In the genomic region with DNA sequence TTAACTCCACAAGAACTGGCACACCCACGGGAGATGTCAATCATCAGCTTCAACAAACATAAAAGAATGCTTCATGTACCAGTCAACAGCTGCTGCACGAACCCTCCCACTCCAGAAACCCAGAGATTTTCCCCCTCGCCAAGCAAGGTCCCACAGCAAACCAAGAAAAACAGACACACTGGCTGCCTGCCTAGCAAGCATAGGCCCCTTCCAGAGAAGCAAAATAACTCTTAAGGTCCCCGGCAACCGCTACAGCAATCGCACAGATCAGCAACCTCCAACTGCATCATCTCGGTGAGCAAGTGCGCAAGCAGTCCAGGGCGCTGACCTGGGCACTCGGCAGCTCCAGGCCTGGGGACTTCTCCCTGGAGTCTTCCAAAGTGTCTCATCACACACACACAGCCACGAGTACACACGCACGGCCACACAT, we compare ENCODE assay signal across 11 cellular contexts.
DNase-seq lines count a peak whose midpoint lies in the region; ATAC-seq and TF ChIP-seq lines count a peak whose summit lies in the region.
"Had no signal": no experiment of that assay in that cellular context is flagged by ENCODE, and none has a peak within 500 bp of the region (broad histone marks: within the 10 kb centered on the region; RNA-seq: fewer than 3 reads in every experiment).

No MANE protein-coding gene starts in this region.

- peaks cover 19% of the 10 kb centered on the region for H3K4me1 Mint-ChIP-seq in activated naive CD4-positive, alpha-beta T cell treated with anti-CD3 and anti-CD28 coated beads for 36 hours (ENCODE audit: low read depth)
- peaks cover 9 to 12% of the 10 kb centered on the region in 2 donors for H3K4me1 Mint-ChIP-seq in effector memory CD8-positive, alpha-beta T cell (ENCODE audit: low read depth in 2 of 2)
- peaks cover 4 to 18% (median 6%) of the 10 kb centered on the region in 3 donors for H3K4me1 Mint-ChIP-seq in naive B cell
- H3K4me1 Mint-ChIP-seq in type B pancreatic cell (ENCODE audit: unreplicated experiment): peaks cover 43% of the 10 kb centered on the region
- H3K4me1 Mint-ChIP-seq: CD14-positive monocyte had no signal

- no peaks in the 10 kb centered on the region for H3K9me3 Mint-ChIP-seq in activated naive CD4-positive, alpha-beta T cell treated with anti-CD3 and anti-CD28 coated beads for 36 hours
- H3K9me3 Mint-ChIP-seq in effector memory CD8-positive, alpha-beta T cell: no peaks in the 10 kb centered on the region
- no peaks in the 10 kb centered on the region for H3K9me3 Mint-ChIP-seq in naive B cell
- no peaks in the 10 kb centered on the region for H3K9me3 Mint-ChIP-seq in type B pancreatic cell
- H3K9me3 Mint-ChIP-seq: CD14-positive monocyte had no signal

- H3K27ac Mint-ChIP-seq in activated naive CD4-positive, alpha-beta T cell treated with anti-CD3 and anti-CD28 coated beads for 36 hours: peak overlapping the region; percentile 43
- peak overlapping the region; percentile 44 to 87 for H3K27ac Mint-ChIP-seq in effector memory CD8-positive, alpha-beta T cell
- H3K27ac Mint-ChIP-seq in naive B cell (peak overlapping the region in 4 of 6 donors; percentile 1 to 72 (median 56)), type B pancreatic cell (peak overlapping the region; percentile 82)

- intact Hi-C loops in activated naive CD4-positive, alpha-beta T cell treated with anti-CD3 and anti-CD28 coated beads for 36 hours (cut with micrococcal nuclease): loop anchor here (2.0 kb wide), 1 partner anchor 25 kb away; no protein-coding TSS in a partner anchor

- no peak for TF ChIP-seq CTCF in type B pancreatic cell (conservative IDR thresholded peaks at IDR 0.05)

- peaks cover 9% of the 10 kb centered on the region for H3K36me3 Mint-ChIP-seq in activated naive CD4-positive, alpha-beta T cell treated with anti-CD3 and anti-CD28 coated beads for 36 hours (ENCODE audit: low read depth)
- H3K36me3 Mint-ChIP-seq in effector memory CD8-positive, alpha-beta T cell (ENCODE audit: insufficient read depth): peaks cover 55% of the 10 kb centered on the region
- peaks cover 21 to 22% of the 10 kb centered on the region in 2 donors for H3K36me3 Mint-ChIP-seq in naive B cell
- peaks cover 51% of the 10 kb centered on the region for H3K36me3 Mint-ChIP-seq in type B pancreatic cell

- in situ Hi-C loops in ACHN (cut with HindIII; ENCODE audit: low pct_ligation_motif_present, low pct_unique_long_range_greater_than_20kb, low sequenced_read_pairs): no loop called here

- no peak overlapping the region for H3K4me3 Mint-ChIP-seq in activated naive CD4-positive, alpha-beta T cell treated with anti-CD3 and anti-CD28 coated beads for 36 hours
- H3K4me3 Mint-ChIP-seq in effector memory CD8-positive, alpha-beta T cell: no peak overlapping the region
- H3K4me3 Mint-ChIP-seq in naive B cell: peak overlapping the region in 1 of 8 donors; percentile 38
- H3K4me3 Mint-ChIP-seq in type B pancreatic cell: peak overlapping the region; percentile 61
- H3K4me3 Mint-ChIP-seq: CD14-positive monocyte had no signal

- CTCF ChIA-PET in activated naive CD4-positive, alpha-beta T cell treated with anti-CD3 and anti-CD28 coated beads for 36 hours (lab: Charles Lee): interaction anchor here (1.3 to 3.1 kb wide), 3 partner anchors 15 to 213 kb away, joined by 3 to 32 read pairs (median 8); no protein-coding TSS in a partner anchor

- no peak for DNase-seq in activated naive CD4-positive, alpha-beta T cell treated with anti-CD3 and anti-CD28 coated beads for 36 hours
- no peak for DNase-seq in activated naive CD4-positive, alpha-beta T cell treated with anti-CD3 and anti-CD28 coated beads, Interleukin-2, amount 50 U/mL, for 16 hours
- DNase-seq in effector memory CD8-positive, alpha-beta T cell: no peak
- DNase-seq in naive B cell: no peak
- DNase-seq in type B pancreatic cell (ENCODE audit: extremely low spot score, unreplicated experiment): no peak
- no peak for DNase-seq in NCI-H2081 treated with DMSO at 0.1 percent for 48 hours (lab: John Stamatoyannopoulos, UW)
- DNase-seq in ACHN: no peak
- DNase-seq: NCI-H1105, SK-N-SH had no signal

- H3K27me3 Mint-ChIP-seq in activated naive CD4-positive, alpha-beta T cell treated with anti-CD3 and anti-CD28 coated beads for 36 hours (ENCODE audit: low read depth): no peaks in the 10 kb centered on the region
- H3K27me3 Mint-ChIP-seq in effector memory CD8-positive, alpha-beta T cell: no peaks in the 10 kb centered on the region
- no peaks in the 10 kb centered on the region for H3K27me3 Mint-ChIP-seq in naive B cell
- H3K27me3 Mint-ChIP-seq in type B pancreatic cell: no peaks in the 10 kb centered on the region

- no peak for ATAC-seq in effector memory CD8-positive, alpha-beta T cell (replicated peaks)
- no peak for ATAC-seq in naive B cell (ENCODE audit: low read depth in 2 of 2)
- no peak for ATAC-seq in HG02759 (IDR thresholded peaks at IDR 0.05; ENCODE audit: unreplicated experiment)
